In the genomic region with DNA sequence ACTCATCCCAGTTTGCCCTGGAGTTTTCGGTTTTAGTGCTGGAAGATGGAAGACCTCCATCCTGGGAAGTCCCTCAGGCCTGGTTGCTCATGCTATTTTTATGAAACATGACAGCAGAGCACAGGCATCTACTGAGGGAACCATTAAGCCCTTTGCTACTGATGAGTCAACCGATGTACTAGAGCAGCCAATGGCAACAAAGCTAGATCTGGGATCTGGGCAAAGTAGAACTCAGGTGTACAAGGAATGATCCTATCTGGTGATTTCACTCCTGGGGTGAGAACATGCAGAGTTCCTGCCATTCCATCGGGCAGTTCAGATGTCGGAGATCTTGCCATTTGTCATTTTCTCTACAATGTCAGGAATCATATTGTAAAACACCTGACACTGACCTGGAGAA, we compare ENCODE assay signal across 19 cellular contexts.
DNase-seq lines count a peak whose midpoint lies in the region; ATAC-seq, FAIRE-seq and TF ChIP-seq lines count a peak whose summit lies in the region.
"Had no signal": no experiment of that assay in that cellular context is flagged by ENCODE, and none has a peak within 500 bp of the region (broad histone marks: within the 10 kb centered on the region; RNA-seq: fewer than 3 reads in every experiment).

No MANE protein-coding gene starts in this region.

- WGBS in esophagus muscularis mucosa = 89% methylated on average over 3 of the region's 4 CpGs

- peaks cover 0 to 13% (median 0%) of the 10 kb centered on the region in 4 donors for H3K27me3 ChIP-seq in esophagus muscularis mucosa
- no peaks in the 10 kb centered on the region for H3K27me3 ChIP-seq in osteoblast (ENCODE audit: insufficient read depth, low read length)

- CTCF ChIA-PET in AG04449 (lab: Yijun Ruan, JAX) = no interaction called here

- no peak overlapping the region for H3K4me2 ChIP-seq in osteoblast (ENCODE audit: insufficient read depth, low read length)
- H3K4me2 ChIP-seq: PC-9 had no signal

- no peaks in the 10 kb centered on the region for H3K36me3 ChIP-seq in esophagus muscularis mucosa
- H3K36me3 ChIP-seq in osteoblast (ENCODE audit: insufficient read depth, low read length) = no peaks in the 10 kb centered on the region

- H4K20me1 ChIP-seq in osteoblast (ENCODE audit: insufficient read depth, low read length) = no peaks in the 10 kb centered on the region

- no peaks in the 10 kb centered on the region for H3K4me1 ChIP-seq in esophagus muscularis mucosa
- no peaks in the 10 kb centered on the region for H3K4me1 ChIP-seq in osteoblast (ENCODE audit: insufficient read depth, low read length)

- H3K4me3 ChIP-seq in AG04449 (ENCODE audit: low read depth, low read length) = no peak overlapping the region
- no peak overlapping the region for H3K4me3 ChIP-seq in esophagus muscularis mucosa
- no peak overlapping the region for H3K4me3 ChIP-seq in osteoblast (ENCODE audit: insufficient read depth, low read length)
- H3K4me3 ChIP-seq: PC-9 had no signal

- intact Hi-C loops in esophagus muscularis mucosa (cut with DNase I) = no loop called here

- no peak overlapping the region for H3K27ac ChIP-seq in esophagus muscularis mucosa (replicated peaks in 1 of 4)
- H3K27ac ChIP-seq in osteoblast (ENCODE audit: low read depth, low read length) = no peak overlapping the region
- H3K27ac ChIP-seq: PC-9 had no signal

- POLR2A ChIA-PET in AG04449 (lab: Yijun Ruan, JAX) = no interaction called here

- ATAC-seq in GM21526 (IDR thresholded peaks at IDR 0.05; ENCODE audit: low FRiP score, unreplicated experiment) = no peak
- ATAC-seq: SK-N-SH treated with all-trans-retinoic acid at 6 μM for 48 hours had no signal

- peak; percentile 10 for DNase-seq in AG04449 (ENCODE audit: low read depth, low spot score)
- peak; percentile 17 for DNase-seq in RKO (ENCODE audit: low spot score)
- DNase-seq in esophagus muscularis mucosa (ENCODE audit: extremely low spot score) = peak; percentile 45
- peak; percentile 69 for DNase-seq in osteoblast (ENCODE audit: insufficient read length, low spot score, missing footprints)
- DNase-seq in activated CD8-positive, alpha-beta memory T cell treated with anti-CD3 and anti-CD28 coated beads, Interleukin-2, amount 50 U/mL, for 4 hours = no peak
- no peak for DNase-seq in HTR-8/SVneo (ENCODE audit: insufficient read length, low spot score)
- no peak for DNase-seq in RCC 7860 (ENCODE audit: low spot score)
- DNase-seq: COR-L47, DMS153, H7, MM.1S, NCI-H1105, NCI-H187 treated with DMSO at 0.1 percent for 48 hours, NCI-H748 treated with DMSO at 0.1 percent for 48 hours, PC-9, Right ventricle myocardium superior had no signal

- TF ChIP-seq EP300 in esophagus muscularis mucosa (IDR thresholded peaks at IDR 0.05) = no peak

- H3K9me3 ChIP-seq in esophagus muscularis mucosa = no peaks in the 10 kb centered on the region
- H3K9me3 ChIP-seq in osteoblast (ENCODE audit: low read depth, low read length) = no peaks in the 10 kb centered on the region

- FAIRE-seq in HTR-8/SVneo (lab: Jason Lieb, UNC) (no peak), RCC 7860 (lab: Jason Lieb, UNC) (no peak)
- FAIRE-seq: GM19239 had no signal

- no peak overlapping the region for H2AFZ ChIP-seq in osteoblast (ENCODE audit: low read length)
- H2AFZ ChIP-seq: PC-9 had no signal

- TF ChIP-seq POLR2A in esophagus muscularis mucosa (IDR thresholded peaks at IDR 0.05; ENCODE audit: low read depth) = no peak

- TF ChIP-seq CTCF in AG04449 (IDR thresholded peaks at IDR 0.05; ENCODE audit: insufficient read depth, low read length, missing control alignments) (no peak), esophagus muscularis mucosa (IDR thresholded peaks at IDR 0.05) (no peak), osteoblast (IDR thresholded peaks at IDR 0.05; ENCODE audit: extremely low read depth, low read depth, low read length) (no peak)

- H3K79me2 ChIP-seq in osteoblast (ENCODE audit: insufficient read depth, low read length) = no peaks in the 10 kb centered on the region

Comparison
In these comparisons a context has a peak if more than half of its experiments do, and no peak if none do; other contexts are left out.
1. DNase-seq: peak in AG04449 (single experiment), RKO (single experiment), esophagus muscularis mucosa (single experiment) and osteoblast (single experiment); none in activated CD8-positive, alpha-beta memory T cell treated with anti-CD3 and anti-CD28 coated beads, Interleukin-2, amount 50 U/mL, for 4 hours (single experiment), HTR-8/SVneo (single experiment) and RCC 7860 (single experiment).